ENCODE assay signal across 10 cellular contexts in genomic region chr6:20056350-20056992, GRCh38.
DNase-seq lines count a peak whose midpoint lies in the region; ATAC-seq and TF ChIP-seq lines count a peak whose summit lies in the region.
"Had no signal": no experiment of that assay in that cellular context is flagged by ENCODE, and none has a peak within 500 bp of the region (broad histone marks: within the 10 kb centered on the region; RNA-seq: fewer than 3 reads in every experiment).

No MANE protein-coding gene starts in this region.

- H3K9ac ChIP-seq in liver (ENCODE audit: low read depth in 1 of 2, low read length in 2 of 2), result no peak overlapping the region

- H3K4me3 ChIP-seq in liver (ENCODE audit: low read depth in 1 of 3, low read length in 3 of 3), result no peak overlapping the region

- peaks cover 0 to 2% (median 0%) of the 10 kb centered on the region in 4 donors for H3K4me1 ChIP-seq in liver (ENCODE audit: control insufficient read depth in 4 of 4, insufficient read depth in 4 of 4, low read length in 3 of 4)

- no peaks in the 10 kb centered on the region for H3K9me3 Mint-ChIP-seq in MCF 10A (ENCODE audit: unreplicated experiment)
- H3K9me3 Mint-ChIP-seq: activated naive CD4-positive, alpha-beta T cell treated with anti-CD3 and anti-CD28 coated beads, Interleukin-2, amount 50 U/mL, for 24 hours had no signal

- no peak overlapping the region for H3K27ac ChIP-seq in liver (ENCODE audit: low read depth in 1 of 2, low read length in 2 of 2)

- CTCF ChIA-PET in MCF 10A (lab: Yijun Ruan, JAX), result interaction anchor here (0.6 to 2.7 kb wide), 18 partner anchors 11 to 1526 kb away, joined by 3 to 23 read pairs (median 3); no protein-coding TSS in a partner anchor

- no TSS peak for BruUV-seq in MCF 10A (replicated peaks; lab: Mats Ljungman, UMichigan)

- no peaks in the 10 kb centered on the region for H3K36me3 Mint-ChIP-seq in MCF 10A (ENCODE audit: insufficient read depth, unreplicated experiment)
- H3K36me3 Mint-ChIP-seq: activated naive CD4-positive, alpha-beta T cell treated with anti-CD3 and anti-CD28 coated beads, Interleukin-2, amount 50 U/mL, for 24 hours had no signal

- H3K27me3 Mint-ChIP-seq in MCF 10A (ENCODE audit: insufficient read depth, unreplicated experiment), result no peaks in the 10 kb centered on the region
- H3K27me3 Mint-ChIP-seq: activated naive CD4-positive, alpha-beta T cell treated with anti-CD3 and anti-CD28 coated beads, Interleukin-2, amount 50 U/mL, for 24 hours; B cell had no signal

- peak; percentile 75 to 81 for TF ChIP-seq RAD21 in liver (IDR thresholded peaks at IDR 0.05)

- 3% methylated on average over 4 of the region's 4 CpGs for WGBS in liver

- H3K27me3 ChIP-seq in liver (ENCODE audit: control insufficient read depth in 4 of 4, insufficient read depth in 4 of 4, low read length in 3 of 4), result no peaks in the 10 kb centered on the region

- POLR2A ChIA-PET in MCF 10A (lab: Yijun Ruan, JAX), result no interaction called here

- intact Hi-C loops in MCF 10A (cut with micrococcal nuclease), result loop anchor here (1.0 to 10.0 kb wide), 6 partner anchors 202 to 1460 kb away; no protein-coding TSS in a partner anchor

- H3K4me3 Mint-ChIP-seq in MCF 10A (ENCODE audit: unreplicated experiment), result no peak overlapping the region
- H3K4me3 Mint-ChIP-seq: activated naive CD4-positive, alpha-beta T cell treated with anti-CD3 and anti-CD28 coated beads, Interleukin-2, amount 50 U/mL, for 24 hours; B cell had no signal

- DNase-seq in NCI-H524 (lab: John Stamatoyannopoulos, UW) (peak; percentile 34 to 66), NCI-H524 treated with DMSO at 0.1 percent for 48 hours (lab: John Stamatoyannopoulos, UW) (no peak), NCI-H345 (lab: John Stamatoyannopoulos, UW) (peak; percentile 58), MCF 10A (ENCODE audit: unreplicated experiment) (peak; percentile 48)
- DNase-seq in activated CD8-positive, alpha-beta memory T cell treated with anti-CD3 and anti-CD28 coated beads for 24 hours, result no peak

- peak; percentile 73 for ATAC-seq in HG03342 (IDR thresholded peaks at IDR 0.05; ENCODE audit: unreplicated experiment)
- ATAC-seq in GM19023 (IDR thresholded peaks at IDR 0.05; ENCODE audit: unreplicated experiment), result no peak

- TF ChIP-seq CTCF in MCF 10A (IDR thresholded peaks at IDR 0.05; ENCODE audit: unreplicated experiment) (peak; percentile 54), liver (IDR thresholded peaks at IDR 0.05; ENCODE audit: low read depth, low read length, missing input control) (peak; percentile 57)

- H3K27ac Mint-ChIP-seq in MCF 10A (ENCODE audit: low read depth, unreplicated experiment), result no peak overlapping the region
- H3K27ac Mint-ChIP-seq: activated naive CD4-positive, alpha-beta T cell treated with anti-CD3 and anti-CD28 coated beads, Interleukin-2, amount 50 U/mL, for 24 hours; B cell had no signal

- no peaks in the 10 kb centered on the region for H3K36me3 ChIP-seq in liver (ENCODE audit: control insufficient read depth in 4 of 4, insufficient read depth in 3 of 4, low read depth in 1 of 4, low read length in 3 of 4)

- H3K4me1 Mint-ChIP-seq in MCF 10A (ENCODE audit: insufficient read depth, unreplicated experiment), result no peaks in the 10 kb centered on the region
- H3K4me1 Mint-ChIP-seq: activated naive CD4-positive, alpha-beta T cell treated with anti-CD3 and anti-CD28 coated beads, Interleukin-2, amount 50 U/mL, for 24 hours; B cell had no signal

- H3K9me3 ChIP-seq in liver (ENCODE audit: control insufficient read depth in 4 of 4, low read length in 3 of 4), result peaks cover 0 to 5% (median 0%) of the 10 kb centered on the region in 4 donors

TF ChIP-seq in liver, 16 proteins besides CTCF, POLR2A, EP300 and RAD21:
- TF ChIP-seq HNF4G (IDR thresholded peaks at IDR 0.05) (no peak), SP1 (IDR thresholded peaks at IDR 0.05) (peak; percentile 11), EGR1 (IDR thresholded peaks at IDR 0.05; ENCODE audit: low read depth in 2 of 2) (no peak)
- TF ChIP-seq, protein P1, sequence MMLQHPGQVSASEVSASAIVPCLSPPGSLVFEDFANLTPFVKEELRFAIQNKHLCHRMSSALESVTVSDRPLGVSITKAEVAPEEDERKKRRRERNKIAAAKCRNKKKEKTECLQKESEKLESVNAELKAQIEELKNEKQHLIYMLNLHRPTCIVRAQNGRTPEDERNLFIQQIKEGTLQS (IDR thresholded peaks at IDR 0.05), result no peak

Comparison
In these comparisons a context has a peak if more than half of its experiments do, and no peak if none do; other contexts are left out.
1. DNase-seq: peak in NCI-H524 (2 of 2), NCI-H345 (single experiment) and MCF 10A (single experiment); none in NCI-H524 treated with DMSO at 0.1 percent for 48 hours (single experiment) and activated CD8-positive, alpha-beta memory T cell treated with anti-CD3 and anti-CD28 coated beads for 24 hours (single experiment).